21 cellular contexts compared by ENCODE assay signal in the genomic region with DNA sequence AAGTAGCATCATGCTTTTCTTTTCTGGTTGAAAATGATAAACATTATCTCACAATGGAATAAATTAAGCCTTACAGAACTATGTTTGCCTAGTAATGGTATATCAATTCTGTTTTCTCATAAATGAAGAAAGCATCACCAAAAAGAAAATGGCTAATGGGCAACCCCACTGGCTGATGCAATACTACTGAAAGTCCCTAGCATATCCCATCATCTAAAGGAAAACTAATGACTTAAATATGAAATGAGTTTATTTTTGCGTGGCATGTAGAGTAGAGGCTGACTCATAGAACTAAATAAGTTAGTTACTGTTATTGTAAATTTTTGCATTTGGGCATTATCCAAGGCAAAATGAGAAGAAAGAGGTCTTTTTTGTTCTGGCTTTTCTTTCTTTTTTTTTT.
"Had no signal": no experiment of that assay in that cellular context is flagged by ENCODE, and none has a peak within 500 bp of the region (broad histone marks: within the 10 kb centered on the region; RNA-seq: fewer than 3 reads in every experiment).

No MANE protein-coding gene starts in this region.

- H3K4me1 ChIP-seq: colonic mucosa, lower lobe of right lung, pancreas, right lobe of liver, transverse colon, vagina had no signal

- H3K27me3 ChIP-seq: colonic mucosa, pancreas, right lobe of liver, suprapubic skin, transverse colon, vagina had no signal

- ATAC-seq: effector memory CD8-positive, alpha-beta T cell; left ventricle myocardium superior; lower lobe of right lung; natural killer cell; pancreas; right lobe of liver; stimulated activated naive CD8-positive, alpha-beta T cell treated with anti-CD3 and anti-CD28 coated beads, Interleukin-15, amount 100 ng/mL, for 72 hours had no signal

- H3K9me3 ChIP-seq: colonic mucosa, lower lobe of right lung, pancreas, right lobe of liver, suprapubic skin, transverse colon, vagina had no signal

- DNase-seq: colonic mucosa; dermis blood vessel endothelial cell; effector memory CD8-positive, alpha-beta T cell; foreskin melanocyte; left ventricle myocardium superior; lower lobe of right lung; natural killer cell; pancreas; retina; right lobe of liver; small intestine; stimulated activated CD4-positive, alpha-beta T cell treated with anti-CD3 and anti-CD28 coated beads, Interleukin-15, amount 100 ng/mL, for 24 hours; stimulated activated CD4-positive, alpha-beta T cell treated with anti-CD3 and anti-CD28 coated beads, Interleukin-4, amount 100 ng/mL, for 1 hour; stimulated activated CD8-positive, alpha-beta memory T cell treated with anti-CD3 and anti-CD28 coated beads, Interleukin-4, amount 100 ng/mL, for 48 hours; stimulated activated naive CD4-positive, alpha-beta T cell; stimulated activated naive CD8-positive, alpha-beta T cell treated with anti-CD3 and anti-CD28 coated beads, Interleukin-15, amount 100 ng/mL, for 72 hours; transverse colon had no signal

- FAIRE-seq: endometrium, keratinocyte, pancreas, small intestine had no signal

- H3K4me3 ChIP-seq: colonic mucosa, lower lobe of right lung, pancreas, right lobe of liver, suprapubic skin, transverse colon, vagina had no signal

- H3K36me3 ChIP-seq: colonic mucosa, lower lobe of right lung, pancreas, right lobe of liver, suprapubic skin, transverse colon, vagina had no signal

- H3K27ac ChIP-seq: colonic mucosa, lower lobe of right lung, pancreas, right lobe of liver, suprapubic skin, transverse colon, vagina had no signal
